14 cellular contexts compared by ENCODE assay signal in genomic region chr15:33584797-33585196, GRCh38.
A peak's percentile ranks its signal among the peaks of the same experiment; 100 is the strongest.
DNase-seq lines count a peak whose midpoint lies in the region; ATAC-seq and TF ChIP-seq lines count a peak whose summit lies in the region.
"Had no signal": no experiment of that assay in that cellular context is flagged by ENCODE, and none has a peak within 500 bp of the region (broad histone marks: within the 10 kb centered on the region; RNA-seq: fewer than 3 reads in every experiment).

No MANE protein-coding gene starts in this region.

- no peaks in the 10 kb centered on the region for H3F3A ChIP-seq in PC-9 (ENCODE audit: insufficient read depth, low read depth)

- H2AFZ ChIP-seq in PC-9 = no peak overlapping the region

- BruUV-seq in PC-9 (replicated peaks; lab: Mats Ljungman, UMichigan) (no TSS peak), Caco-2 (replicated peaks; lab: Mats Ljungman, UMichigan) (no TSS peak)

- DNase-seq in PC-9 (peak; percentile 23 to 50), choroid plexus epithelial cell (ENCODE audit: low read depth) (peak; percentile 22), renal cortical epithelial cell (ENCODE audit: low read depth) (peak; percentile 71), Caco-2 (no peak)
- DNase-seq in activated T-cell treated with anti-CD3 and anti-CD28 coated beads, Interleukin-2, amount 50 U/mL, for 4 hours = no peak
- DNase-seq: activated CD4-positive, alpha-beta T cell treated with anti-CD3 and anti-CD28 coated beads, Interleukin-2, amount 50 U/mL, for 4 hours; NCI-H2107 had no signal

- H3K27me3 Mint-ChIP-seq in Caco-2 (ENCODE audit: insufficient read depth, unreplicated experiment) = no peaks in the 10 kb centered on the region
- peaks cover 3% of the 10 kb centered on the region for H3K27me3 Mint-ChIP-seq in activated T-cell treated with anti-CD3 and anti-CD28 coated beads, Interleukin-2, amount 50 U/mL, for 4 hours (ENCODE audit: low read depth)

- H3K4me1 ChIP-seq in HEK293 (ENCODE audit: control insufficient read depth, insufficient read depth, low read length) = no peaks in the 10 kb centered on the region
- H3K4me1 ChIP-seq in PC-9 (replicated peaks; ENCODE audit: insufficient read depth) = no peaks in the 10 kb centered on the region
- no peaks in the 10 kb centered on the region for H3K4me1 ChIP-seq in Caco-2

- H3K4me3 ChIP-seq in HEK293 (ENCODE audit: low read depth, low read length) (no peak overlapping the region), PC-9 (no peak overlapping the region), choroid plexus epithelial cell (ENCODE audit: low read depth, low read length) (no peak overlapping the region), Caco-2 (ENCODE audit: low read depth, low read length) (no peak overlapping the region)
- H3K4me3 ChIP-seq: cardiac muscle cell had no signal

- no peak for TF ChIP-seq CTCF in HEK293 (tag by site-specific recombination; IDR thresholded peaks at IDR 0.05)
- no peak for TF ChIP-seq CTCF in PC-9 (conservative IDR thresholded peaks at IDR 0.05)
- TF ChIP-seq CTCF in choroid plexus epithelial cell (conservative IDR thresholded peaks at IDR 0.05; ENCODE audit: low read depth, low read length) = no peak
- no peak for TF ChIP-seq CTCF in Caco-2 (IDR thresholded peaks at IDR 0.05; ENCODE audit: insufficient read depth in 1 of 2, low read depth in 1 of 2, low read length in 1 of 2, severe bottlenecking in 1 of 2, unreplicated experiment in 1 of 2)

- POLR2A ChIA-PET in HEK293 (lab: Yijun Ruan, JAX) = no interaction called here
- POLR2A ChIA-PET in PC-9 (lab: Charles Lee; ENCODE audit: unreplicated experiment) = no interaction called here
- POLR2A ChIA-PET in Caco-2 (lab: Charles Lee) = no interaction called here

- H3K9me3 Mint-ChIP-seq in Caco-2 (ENCODE audit: unreplicated experiment) = no peaks in the 10 kb centered on the region
- no peaks in the 10 kb centered on the region for H3K9me3 Mint-ChIP-seq in activated T-cell treated with anti-CD3 and anti-CD28 coated beads, Interleukin-2, amount 50 U/mL, for 4 hours
- H3K9me3 Mint-ChIP-seq: T-helper 1 cell treated with Interleukin-12 subunit alpha and Interleukin-12 subunit beta and Interleukin-4 antibody, amounts not matched to agents 30 μg/mL and 1 μg/mL, for 36 hours had no signal

- H3K27ac ChIP-seq in HEK293 (ENCODE audit: extremely low read depth, low read depth, low read length) (no peak overlapping the region), PC-9 (no peak overlapping the region)
- H3K27ac ChIP-seq: cardiac muscle cell, KMS-11 had no signal

- no peak for ATAC-seq in GM18873 (IDR thresholded peaks at IDR 0.05; ENCODE audit: low FRiP score, unreplicated experiment)
- no peak for ATAC-seq in GM21381 (IDR thresholded peaks at IDR 0.05; ENCODE audit: unreplicated experiment)
- ATAC-seq in activated T-cell treated with anti-CD3 and anti-CD28 coated beads, Interleukin-2, amount 50 U/mL, for 4 hours = no peak

- CTCF ChIA-PET in HEK293 (lab: Yijun Ruan, JAX) = interaction anchor here (0.7 kb wide), 1 partner anchor 48 kb away, joined by 3 read pairs; no protein-coding TSS in a partner anchor
- CTCF ChIA-PET in PC-9 (lab: Charles Lee) = no interaction called here
- CTCF ChIA-PET in Caco-2 (lab: Charles Lee) = no interaction called here

- no peak overlapping the region for H3K4me3 Mint-ChIP-seq in Caco-2 (ENCODE audit: unreplicated experiment)
- no peak overlapping the region for H3K4me3 Mint-ChIP-seq in activated T-cell treated with anti-CD3 and anti-CD28 coated beads, Interleukin-2, amount 50 U/mL, for 4 hours
- H3K4me3 Mint-ChIP-seq: CD14-positive monocyte; T-helper 1 cell treated with Interleukin-12 subunit alpha and Interleukin-12 subunit beta and Interleukin-4 antibody, amounts not matched to agents 30 μg/mL and 1 μg/mL, for 36 hours had no signal

- H3K36me3 ChIP-seq in HEK293 (ENCODE audit: control insufficient read depth in 2 of 2, insufficient read depth in 1 of 2, low read length in 2 of 2) (no peaks in the 10 kb centered on the region), PC-9 (ENCODE audit: low read depth) (no peaks in the 10 kb centered on the region), Caco-2 (ENCODE audit: control insufficient read depth, insufficient read depth, low read length) (no peaks in the 10 kb centered on the region)
- H3K36me3 ChIP-seq: cardiac muscle cell had no signal

- H3K36me3 Mint-ChIP-seq in Caco-2 (ENCODE audit: insufficient read depth, unreplicated experiment) = no peaks in the 10 kb centered on the region
- H3K36me3 Mint-ChIP-seq in activated T-cell treated with anti-CD3 and anti-CD28 coated beads, Interleukin-2, amount 50 U/mL, for 4 hours (ENCODE audit: insufficient read depth) = no peaks in the 10 kb centered on the region
- H3K36me3 Mint-ChIP-seq: CD14-positive monocyte had no signal

- H3K4me2 ChIP-seq in PC-9 = no peak overlapping the region; the same call in 1 of the 2 replicates
- H3K4me2 ChIP-seq: KMS-11 had no signal

- H4K20me1 ChIP-seq in PC-9 (ENCODE audit: insufficient read depth) = no peaks in the 10 kb centered on the region

- H3K9me3 ChIP-seq in HEK293 (ENCODE audit: control insufficient read depth, insufficient read depth, low read depth, low read length) (no peaks in the 10 kb centered on the region), PC-9 (ENCODE audit: insufficient read depth, low read depth) (no peaks in the 10 kb centered on the region), Caco-2 (no peaks in the 10 kb centered on the region)

- intact Hi-C loops in PC-9 (cut with micrococcal nuclease; ENCODE audit: unreplicated experiment) = no loop called here
- intact Hi-C loops in Caco-2 (cut with micrococcal nuclease; ENCODE audit: unreplicated experiment) = no loop called here

- no peaks in the 10 kb centered on the region for H3K9me2 ChIP-seq in PC-9 (ENCODE audit: insufficient read depth)

- no peaks in the 10 kb centered on the region for H3K27me3 ChIP-seq in PC-9 (ENCODE audit: insufficient read depth, low read depth)
- H3K27me3 ChIP-seq in Caco-2 (replicated peaks; ENCODE audit: control insufficient read depth, insufficient read depth, low read length) = no peaks in the 10 kb centered on the region
- H3K27me3 ChIP-seq: cardiac muscle cell had no signal

- H3K4me1 Mint-ChIP-seq in Caco-2 (ENCODE audit: low read depth, unreplicated experiment) = no peaks in the 10 kb centered on the region
- no peaks in the 10 kb centered on the region for H3K4me1 Mint-ChIP-seq in activated T-cell treated with anti-CD3 and anti-CD28 coated beads, Interleukin-2, amount 50 U/mL, for 4 hours (ENCODE audit: low read depth)
- H3K4me1 Mint-ChIP-seq: CD14-positive monocyte had no signal

- no peaks in the 10 kb centered on the region for H3K79me2 ChIP-seq in PC-9 (ENCODE audit: low read depth)

- no peak overlapping the region for H3K27ac Mint-ChIP-seq in Caco-2 (ENCODE audit: unreplicated experiment)
- H3K27ac Mint-ChIP-seq: CD14-positive monocyte; T-helper 1 cell treated with Interleukin-12 subunit alpha and Interleukin-12 subunit beta and Interleukin-4 antibody, amounts not matched to agents 30 μg/mL and 1 μg/mL, for 36 hours had no signal

TF ChIP-seq in HEK293, 187 proteins besides CTCF, POLR2A, EP300 and RAD21:
- TF ChIP-seq ZNF629 (tag by site-specific recombination; IDR thresholded peaks at IDR 0.05) (peak; percentile 88), ZNF707 (tag by site-specific recombination; IDR thresholded peaks at IDR 0.05) (no peak), KLF1 (tag by site-specific recombination; IDR thresholded peaks at IDR 0.05) (0 out of 2 replicates have a peak, but pooled peaks have one; percentile 13), ZNF660 (tag by site-specific recombination; IDR thresholded peaks at IDR 0.05) (peak; percentile 71; the same call in 1 of the 2 replicates), ZBTB21 (tag by site-specific recombination; IDR thresholded peaks at IDR 0.05) (peak; percentile 80), ZEB2 (tag by site-specific recombination; IDR thresholded peaks at IDR 0.05) (no peak), ZNF184 (tag by site-specific recombination; IDR thresholded peaks at IDR 0.05) (peak; percentile 52; the same call in 1 of the 2 replicates), SP7 (tag by site-specific recombination; IDR thresholded peaks at IDR 0.05) (0 out of 2 replicates have a peak, but pooled peaks have one; percentile 23), ZFP69B (tag by site-specific recombination; IDR thresholded peaks at IDR 0.05) (no peak)
- TF ChIP-seq, protein P1, sequence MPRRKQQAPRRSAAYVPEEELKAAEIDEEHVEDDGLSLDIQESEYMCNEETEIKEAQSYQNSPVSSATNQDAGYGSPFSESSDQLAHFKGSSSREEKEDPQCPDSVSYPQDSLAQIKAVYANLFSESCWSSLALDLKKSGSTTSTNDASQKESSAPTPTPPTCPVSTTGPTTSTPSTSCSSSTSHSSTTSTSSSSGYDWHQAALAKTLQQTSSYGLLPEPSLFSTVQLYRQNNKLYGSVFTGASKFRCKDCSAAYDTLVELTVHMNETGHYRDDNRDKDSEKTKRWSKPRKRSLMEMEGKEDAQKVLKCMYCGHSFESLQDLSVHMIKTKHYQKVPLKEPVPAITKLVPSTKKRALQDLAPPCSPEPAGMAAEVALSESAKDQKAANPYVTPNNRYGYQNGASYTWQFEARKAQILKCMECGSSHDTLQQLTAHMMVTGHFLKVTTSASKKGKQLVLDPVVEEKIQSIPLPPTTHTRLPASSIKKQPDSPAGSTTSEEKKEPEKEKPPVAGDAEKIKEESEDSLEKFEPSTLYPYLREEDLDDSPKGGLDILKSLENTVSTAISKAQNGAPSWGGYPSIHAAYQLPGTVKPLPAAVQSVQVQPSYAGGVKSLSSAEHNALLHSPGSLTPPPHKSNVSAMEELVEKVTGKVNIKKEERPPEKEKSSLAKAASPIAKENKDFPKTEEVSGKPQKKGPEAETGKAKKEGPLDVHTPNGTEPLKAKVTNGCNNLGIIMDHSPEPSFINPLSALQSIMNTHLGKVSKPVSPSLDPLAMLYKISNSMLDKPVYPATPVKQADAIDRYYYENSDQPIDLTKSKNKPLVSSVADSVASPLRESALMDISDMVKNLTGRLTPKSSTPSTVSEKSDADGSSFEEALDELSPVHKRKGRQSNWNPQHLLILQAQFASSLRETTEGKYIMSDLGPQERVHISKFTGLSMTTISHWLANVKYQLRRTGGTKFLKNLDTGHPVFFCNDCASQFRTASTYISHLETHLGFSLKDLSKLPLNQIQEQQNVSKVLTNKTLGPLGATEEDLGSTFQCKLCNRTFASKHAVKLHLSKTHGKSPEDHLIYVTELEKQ (tag by site-specific recombination; IDR thresholded peaks at IDR 0.05; ENCODE audit: borderline replicate concordance) = no peak

Comparison
In these comparisons a context has a peak if more than half of its experiments do, and no peak if none do; other contexts are left out.
1. DNase-seq: peak in PC-9 (2 of 2), choroid plexus epithelial cell (single experiment) and renal cortical epithelial cell (single experiment); none in Caco-2 (0 of 2) and activated T-cell treated with anti-CD3 and anti-CD28 coated beads, Interleukin-2, amount 50 U/mL, for 4 hours (single experiment).